ENCODE assay signal across 1 cellular context in genomic region chr1:107950434-107950833, GRCh38.
TF ChIP-seq lines count a peak whose summit lies in the region.

No MANE protein-coding gene starts in this region.

TF ChIP-seq in GM12878, 131 proteins besides CTCF, POLR2A, EP300 and RAD21:
- TF ChIP-seq PML (IDR thresholded peaks at IDR 0.05; ENCODE audit: low read length) (no peak), SIN3A (IDR thresholded peaks at IDR 0.05; ENCODE audit: low read depth, low read length) (no peak), ASH2L (IDR thresholded peaks at IDR 0.05; ENCODE audit: borderline replicate concordance, low read depth) (no peak), HDGF (IDR thresholded peaks at IDR 0.05) (no peak), CUX1 (IDR thresholded peaks at IDR 0.05; ENCODE audit: insufficient replicate concordance, low read depth, low read length) (no peak), RAD51 (IDR thresholded peaks at IDR 0.05) (no peak), BHLHE40 (IDR thresholded peaks at IDR 0.05; ENCODE audit: borderline replicate concordance in 1 of 2, low read depth in 2 of 2, low read length in 1 of 2) (no peak), LARP7 (IDR thresholded peaks at IDR 0.05) (no peak), IKZF2 (IDR thresholded peaks at IDR 0.05) (no peak), CREB1 (IDR thresholded peaks at IDR 0.05; ENCODE audit: low read depth) (no peak), ZBTB11 (CRISPR knock-in tag; IDR thresholded peaks at IDR 0.05) (no peak), YY1 (IDR thresholded peaks at IDR 0.05; ENCODE audit: low read depth, low read length) (no peak), SREBF2 (IDR thresholded peaks at IDR 0.05; ENCODE audit: low read length) (no peak), FOS (IDR thresholded peaks at IDR 0.05; ENCODE audit: borderline replicate concordance, extremely low read depth, insufficient read length) (no peak), WRNIP1 (IDR thresholded peaks at IDR 0.05; ENCODE audit: borderline replicate concordance, low read depth, low read length) (no peak), STAT3 (IDR thresholded peaks at IDR 0.05; ENCODE audit: low read depth, low read length) (no peak)
- TF ChIP-seq, protein P1, sequence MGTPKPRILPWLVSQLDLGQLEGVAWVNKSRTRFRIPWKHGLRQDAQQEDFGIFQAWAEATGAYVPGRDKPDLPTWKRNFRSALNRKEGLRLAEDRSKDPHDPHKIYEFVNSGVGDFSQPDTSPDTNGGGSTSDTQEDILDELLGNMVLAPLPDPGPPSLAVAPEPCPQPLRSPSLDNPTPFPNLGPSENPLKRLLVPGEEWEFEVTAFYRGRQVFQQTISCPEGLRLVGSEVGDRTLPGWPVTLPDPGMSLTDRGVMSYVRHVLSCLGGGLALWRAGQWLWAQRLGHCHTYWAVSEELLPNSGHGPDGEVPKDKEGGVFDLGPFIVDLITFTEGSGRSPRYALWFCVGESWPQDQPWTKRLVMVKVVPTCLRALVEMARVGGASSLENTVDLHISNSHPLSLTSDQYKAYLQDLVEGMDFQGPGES (IDR thresholded peaks at IDR 0.05), result no peak
- TF ChIP-seq, protein P2, sequence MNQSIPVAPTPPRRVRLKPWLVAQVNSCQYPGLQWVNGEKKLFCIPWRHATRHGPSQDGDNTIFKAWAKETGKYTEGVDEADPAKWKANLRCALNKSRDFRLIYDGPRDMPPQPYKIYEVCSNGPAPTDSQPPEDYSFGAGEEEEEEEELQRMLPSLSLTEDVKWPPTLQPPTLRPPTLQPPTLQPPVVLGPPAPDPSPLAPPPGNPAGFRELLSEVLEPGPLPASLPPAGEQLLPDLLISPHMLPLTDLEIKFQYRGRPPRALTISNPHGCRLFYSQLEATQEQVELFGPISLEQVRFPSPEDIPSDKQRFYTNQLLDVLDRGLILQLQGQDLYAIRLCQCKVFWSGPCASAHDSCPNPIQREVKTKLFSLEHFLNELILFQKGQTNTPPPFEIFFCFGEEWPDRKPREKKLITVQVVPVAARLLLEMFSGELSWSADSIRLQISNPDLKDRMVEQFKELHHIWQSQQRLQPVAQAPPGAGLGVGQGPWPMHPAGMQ (IDR thresholded peaks at IDR 0.05; ENCODE audit: borderline replicate concordance), result no peak
